ENCODE assay signal across 2 cellular contexts in genomic region chr3:181915556-181915955, GRCh38.
TF ChIP-seq lines count a peak whose summit lies in the region.

No MANE protein-coding gene starts in this region.

TF ChIP-seq in GM23338, 12 proteins besides CTCF, POLR2A, EP300 and RAD21:
- TF ChIP-seq NANOG (IDR thresholded peaks at IDR 0.05; ENCODE audit: borderline replicate concordance) (peak; percentile 16; the same call in 1 of the 2 replicates), ZNF114 (CRISPR knock-in tag; IDR thresholded peaks at IDR 0.05) (no peak)

TF ChIP-seq in H1, 55 proteins besides CTCF, POLR2A, EP300 and RAD21:
- TF ChIP-seq BRCA1 (IDR thresholded peaks at IDR 0.05; ENCODE audit: low read depth, low read length) (no peak), MAFK (IDR thresholded peaks at IDR 0.05; ENCODE audit: low read depth, low read length) (no peak), JUND (IDR thresholded peaks at IDR 0.05; ENCODE audit: low read length) (no peak), SIN3A (conservative IDR thresholded peaks at IDR 0.05 in 1 of 2, IDR thresholded peaks at IDR 0.05 in 1 of 2; ENCODE audit: low read depth in 1 of 2, low read length in 2 of 2) (no peak), ATF2 (IDR thresholded peaks at IDR 0.05; ENCODE audit: low read length) (no peak), POU5F1 (IDR thresholded peaks at IDR 0.05; ENCODE audit: low read depth, low read length) (no peak), GABPA (IDR thresholded peaks at IDR 0.05; ENCODE audit: borderline replicate concordance, insufficient read depth, low read length) (no peak), SP1 (IDR thresholded peaks at IDR 0.05; ENCODE audit: low read depth, low read length) (no peak), SP4 (IDR thresholded peaks at IDR 0.05; ENCODE audit: low read length) (no peak), USF2 (IDR thresholded peaks at IDR 0.05; ENCODE audit: low read length) (no peak), EGR1 (IDR thresholded peaks at IDR 0.05; ENCODE audit: borderline replicate concordance, low read depth, low read length) (no peak), FOSL1 (IDR thresholded peaks at IDR 0.05; ENCODE audit: insufficient read depth, low read depth, low read length) (no peak), ZNF274 (IDR thresholded peaks at IDR 0.05; ENCODE audit: borderline replicate concordance, extremely low read depth, low read length) (no peak), BCL11A (IDR thresholded peaks at IDR 0.05; ENCODE audit: low read depth in 2 of 2, low read length in 2 of 2) (no peak)
- TF ChIP-seq, protein P1, sequence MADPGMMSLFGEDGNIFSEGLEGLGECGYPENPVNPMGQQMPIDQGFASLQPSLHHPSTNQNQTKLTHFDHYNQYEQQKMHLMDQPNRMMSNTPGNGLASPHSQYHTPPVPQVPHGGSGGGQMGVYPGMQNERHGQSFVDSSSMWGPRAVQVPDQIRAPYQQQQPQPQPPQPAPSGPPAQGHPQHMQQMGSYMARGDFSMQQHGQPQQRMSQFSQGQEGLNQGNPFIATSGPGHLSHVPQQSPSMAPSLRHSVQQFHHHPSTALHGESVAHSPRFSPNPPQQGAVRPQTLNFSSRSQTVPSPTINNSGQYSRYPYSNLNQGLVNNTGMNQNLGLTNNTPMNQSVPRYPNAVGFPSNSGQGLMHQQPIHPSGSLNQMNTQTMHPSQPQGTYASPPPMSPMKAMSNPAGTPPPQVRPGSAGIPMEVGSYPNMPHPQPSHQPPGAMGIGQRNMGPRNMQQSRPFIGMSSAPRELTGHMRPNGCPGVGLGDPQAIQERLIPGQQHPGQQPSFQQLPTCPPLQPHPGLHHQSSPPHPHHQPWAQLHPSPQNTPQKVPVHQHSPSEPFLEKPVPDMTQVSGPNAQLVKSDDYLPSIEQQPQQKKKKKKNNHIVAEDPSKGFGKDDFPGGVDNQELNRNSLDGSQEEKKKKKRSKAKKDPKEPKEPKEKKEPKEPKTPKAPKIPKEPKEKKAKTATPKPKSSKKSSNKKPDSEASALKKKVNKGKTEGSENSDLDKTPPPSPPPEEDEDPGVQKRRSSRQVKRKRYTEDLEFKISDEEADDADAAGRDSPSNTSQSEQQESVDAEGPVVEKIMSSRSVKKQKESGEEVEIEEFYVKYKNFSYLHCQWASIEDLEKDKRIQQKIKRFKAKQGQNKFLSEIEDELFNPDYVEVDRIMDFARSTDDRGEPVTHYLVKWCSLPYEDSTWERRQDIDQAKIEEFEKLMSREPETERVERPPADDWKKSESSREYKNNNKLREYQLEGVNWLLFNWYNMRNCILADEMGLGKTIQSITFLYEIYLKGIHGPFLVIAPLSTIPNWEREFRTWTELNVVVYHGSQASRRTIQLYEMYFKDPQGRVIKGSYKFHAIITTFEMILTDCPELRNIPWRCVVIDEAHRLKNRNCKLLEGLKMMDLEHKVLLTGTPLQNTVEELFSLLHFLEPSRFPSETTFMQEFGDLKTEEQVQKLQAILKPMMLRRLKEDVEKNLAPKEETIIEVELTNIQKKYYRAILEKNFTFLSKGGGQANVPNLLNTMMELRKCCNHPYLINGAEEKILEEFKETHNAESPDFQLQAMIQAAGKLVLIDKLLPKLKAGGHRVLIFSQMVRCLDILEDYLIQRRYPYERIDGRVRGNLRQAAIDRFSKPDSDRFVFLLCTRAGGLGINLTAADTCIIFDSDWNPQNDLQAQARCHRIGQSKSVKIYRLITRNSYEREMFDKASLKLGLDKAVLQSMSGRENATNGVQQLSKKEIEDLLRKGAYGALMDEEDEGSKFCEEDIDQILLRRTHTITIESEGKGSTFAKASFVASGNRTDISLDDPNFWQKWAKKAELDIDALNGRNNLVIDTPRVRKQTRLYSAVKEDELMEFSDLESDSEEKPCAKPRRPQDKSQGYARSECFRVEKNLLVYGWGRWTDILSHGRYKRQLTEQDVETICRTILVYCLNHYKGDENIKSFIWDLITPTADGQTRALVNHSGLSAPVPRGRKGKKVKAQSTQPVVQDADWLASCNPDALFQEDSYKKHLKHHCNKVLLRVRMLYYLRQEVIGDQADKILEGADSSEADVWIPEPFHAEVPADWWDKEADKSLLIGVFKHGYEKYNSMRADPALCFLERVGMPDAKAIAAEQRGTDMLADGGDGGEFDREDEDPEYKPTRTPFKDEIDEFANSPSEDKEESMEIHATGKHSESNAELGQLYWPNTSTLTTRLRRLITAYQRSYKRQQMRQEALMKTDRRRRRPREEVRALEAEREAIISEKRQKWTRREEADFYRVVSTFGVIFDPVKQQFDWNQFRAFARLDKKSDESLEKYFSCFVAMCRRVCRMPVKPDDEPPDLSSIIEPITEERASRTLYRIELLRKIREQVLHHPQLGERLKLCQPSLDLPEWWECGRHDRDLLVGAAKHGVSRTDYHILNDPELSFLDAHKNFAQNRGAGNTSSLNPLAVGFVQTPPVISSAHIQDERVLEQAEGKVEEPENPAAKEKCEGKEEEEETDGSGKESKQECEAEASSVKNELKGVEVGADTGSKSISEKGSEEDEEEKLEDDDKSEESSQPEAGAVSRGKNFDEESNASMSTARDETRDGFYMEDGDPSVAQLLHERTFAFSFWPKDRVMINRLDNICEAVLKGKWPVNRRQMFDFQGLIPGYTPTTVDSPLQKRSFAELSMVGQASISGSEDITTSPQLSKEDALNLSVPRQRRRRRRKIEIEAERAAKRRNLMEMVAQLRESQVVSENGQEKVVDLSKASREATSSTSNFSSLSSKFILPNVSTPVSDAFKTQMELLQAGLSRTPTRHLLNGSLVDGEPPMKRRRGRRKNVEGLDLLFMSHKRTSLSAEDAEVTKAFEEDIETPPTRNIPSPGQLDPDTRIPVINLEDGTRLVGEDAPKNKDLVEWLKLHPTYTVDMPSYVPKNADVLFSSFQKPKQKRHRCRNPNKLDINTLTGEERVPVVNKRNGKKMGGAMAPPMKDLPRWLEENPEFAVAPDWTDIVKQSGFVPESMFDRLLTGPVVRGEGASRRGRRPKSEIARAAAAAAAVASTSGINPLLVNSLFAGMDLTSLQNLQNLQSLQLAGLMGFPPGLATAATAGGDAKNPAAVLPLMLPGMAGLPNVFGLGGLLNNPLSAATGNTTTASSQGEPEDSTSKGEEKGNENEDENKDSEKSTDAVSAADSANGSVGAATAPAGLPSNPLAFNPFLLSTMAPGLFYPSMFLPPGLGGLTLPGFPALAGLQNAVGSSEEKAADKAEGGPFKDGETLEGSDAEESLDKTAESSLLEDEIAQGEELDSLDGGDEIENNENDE (IDR thresholded peaks at IDR 0.05; ENCODE audit: insufficient replicate concordance, low read length), result no peak
